ENCODE assay signal across 23 cellular contexts in genomic region chrX:48505481-48505880, GRCh38. TPM values are rescaled to one million over a fixed set of nuclear protein-coding genes. Genes with fewer than 3 reads are reported as not detected.
DNase-seq lines count a peak whose midpoint lies in the region; ATAC-seq, FAIRE-seq and TF ChIP-seq lines count a peak whose summit lies in the region.
"Had no signal": no experiment of that assay in that cellular context is flagged by ENCODE, and none has a peak within 500 bp of the region (broad histone marks: within the 10 kb centered on the region; RNA-seq: fewer than 3 reads in every experiment).

No MANE protein-coding gene starts in this region.

- H3K36me3 Mint-ChIP-seq in endothelial cell (ENCODE audit: low read depth, unreplicated experiment), result no peaks in the 10 kb centered on the region

- CTCF ChIA-PET in K562 (lab: Yijun Ruan, JAX; ENCODE audit: low intra/inter-chr PET ratio), result no interaction called here

- H3K27me3 Mint-ChIP-seq in endothelial cell (ENCODE audit: unreplicated experiment), result peaks cover 3% of the 10 kb centered on the region
- H3K27me3 Mint-ChIP-seq: CD4-positive, CD25-positive, alpha-beta regulatory T cell had no signal

- H3K9ac ChIP-seq in K562 (ENCODE audit: insufficient read depth in 1 of 2, low read depth in 2 of 2, low read length in 2 of 2) (no peak overlapping the region), liver (ENCODE audit: low read depth in 1 of 2, low read length in 2 of 2) (no peak overlapping the region)
- H3K9ac ChIP-seq: GM23248 had no signal

- TF ChIP-seq EP300 in K562 (IDR thresholded peaks at IDR 0.05; ENCODE audit: low read length) (no peak), suprapubic skin (IDR thresholded peaks at IDR 0.05) (no peak)

- BruUV-seq in K562 (replicated peaks; lab: Mats Ljungman, UMichigan), result no TSS peak

- H3K4me3 ChIP-seq in K562, result no peak overlapping the region
- no peak overlapping the region for H3K4me3 ChIP-seq in liver (ENCODE audit: low read depth in 1 of 3, low read length in 3 of 3)
- no peak overlapping the region for H3K4me3 ChIP-seq in suprapubic skin
- H3K4me3 ChIP-seq: GM12878, GM23248, Peyer's patch, SJCRH30 had no signal

- H3K9me3 Mint-ChIP-seq in endothelial cell (ENCODE audit: unreplicated experiment), result no peaks in the 10 kb centered on the region
- H3K9me3 Mint-ChIP-seq: CD4-positive, CD25-positive, alpha-beta regulatory T cell had no signal

- no peak overlapping the region for H3K4me3 Mint-ChIP-seq in endothelial cell (ENCODE audit: unreplicated experiment)
- H3K4me3 Mint-ChIP-seq: H9 had no signal

- H4K20me1 ChIP-seq in K562 (replicated peaks; ENCODE audit: control insufficient read depth, insufficient read depth, low read length), result no peaks in the 10 kb centered on the region

- TF ChIP-seq CTCF in K562 (IDR thresholded peaks at IDR 0.05 in 2 of 3, conservative IDR thresholded peaks at IDR 0.05 in 1 of 3; ENCODE audit: insufficient read depth in 2 of 3, low read depth in 1 of 3, low read length in 3 of 3) (no peak), liver (IDR thresholded peaks at IDR 0.05; ENCODE audit: low read depth, low read length, missing input control) (no peak), endothelial cell (IDR thresholded peaks at IDR 0.05; ENCODE audit: unreplicated experiment) (no peak), suprapubic skin (IDR thresholded peaks at IDR 0.05) (no peak)

- H3K27ac ChIP-seq in K562 (ENCODE audit: extremely low read depth, low read depth, low read length) (no peak overlapping the region), liver (ENCODE audit: low read depth in 1 of 2, low read length in 2 of 2) (no peak overlapping the region), suprapubic skin (no peak overlapping the region)
- H3K27ac ChIP-seq: GM23248, Peyer's patch, SJCRH30 had no signal

- H3K4me2 ChIP-seq in K562 (ENCODE audit: insufficient read depth, low read length), result no peak overlapping the region

- no peaks in the 10 kb centered on the region for H3K9me1 ChIP-seq in K562 (ENCODE audit: control insufficient read depth, insufficient read depth, low read length)

- H3K9me3 ChIP-seq in K562 (replicated peaks; ENCODE audit: control insufficient read depth, insufficient read depth, low read depth, low read length) (no peaks in the 10 kb centered on the region), liver (ENCODE audit: control insufficient read depth in 4 of 4, low read length in 3 of 4) (no peaks in the 10 kb centered on the region), suprapubic skin (no peaks in the 10 kb centered on the region)
- H3K9me3 ChIP-seq: Peyer's patch, SJCRH30 had no signal

- TF ChIP-seq RAD21 in K562 (CRISPR knock-in tag; conservative IDR thresholded peaks at IDR 0.05 in 1 of 2, IDR thresholded peaks at IDR 0.05 in 1 of 2) (no peak), liver (IDR thresholded peaks at IDR 0.05) (no peak)

- no peak for FAIRE-seq in K562 (lab: Jason Lieb, UNC)
- FAIRE-seq: A204.1, GM12878 had no signal

- no peak for ATAC-seq in K562
- ATAC-seq: GM12878 had no signal

- H3K27ac Mint-ChIP-seq in endothelial cell (ENCODE audit: unreplicated experiment), result no peak overlapping the region
- H3K27ac Mint-ChIP-seq: CD4-positive, CD25-positive, alpha-beta regulatory T cell; H9 had no signal

- no peaks in the 10 kb centered on the region for H3K27me3 ChIP-seq in K562 (ENCODE audit: control insufficient read depth in 2 of 2, insufficient read depth in 2 of 2, low read length in 2 of 2)
- no peaks in the 10 kb centered on the region for H3K27me3 ChIP-seq in liver (ENCODE audit: control insufficient read depth in 4 of 4, insufficient read depth in 4 of 4, low read length in 3 of 4)
- H3K27me3 ChIP-seq in suprapubic skin, result no peaks in the 10 kb centered on the region
- H3K27me3 ChIP-seq: Peyer's patch, SJCRH30 had no signal

- no peak for TF ChIP-seq POLR2A in K562 (conservative IDR thresholded peaks at IDR 0.05)
- no peak for TF ChIP-seq POLR2A in suprapubic skin (IDR thresholded peaks at IDR 0.05)

- in situ Hi-C loops in ACHN (cut with HindIII; ENCODE audit: low pct_ligation_motif_present, low pct_unique_long_range_greater_than_20kb, low sequenced_read_pairs) (no loop called here), K562 (cut with MboI) (no loop called here)

- 37% methylated on average over 5 of the region's 5 CpGs for WGBS in K562 (ENCODE audit: insufficient coverage, low coverage, missing lambda C conversion rate)
- 41% methylated on average over 5 of the region's 5 CpGs for WGBS in liver
- WGBS in suprapubic skin, result 80% methylated on average over 5 of the region's 5 CpGs

- intact Hi-C loops in K562 (cut with micrococcal nuclease), result no loop called here

- POLR2A ChIA-PET in K562 (lab: Yijun Ruan, JAX), result no interaction called here

- H3K79me2 ChIP-seq in K562 (ENCODE audit: control insufficient read depth, insufficient read depth, low read length), result peaks cover 5% of the 10 kb centered on the region; the same call in 2 of the 3 replicates

- H3K36me3 ChIP-seq in K562 (ENCODE audit: control insufficient read depth, insufficient read depth, low read length) (no peaks in the 10 kb centered on the region), liver (ENCODE audit: control insufficient read depth in 4 of 4, insufficient read depth in 3 of 4, low read depth in 1 of 4, low read length in 3 of 4) (no peaks in the 10 kb centered on the region), suprapubic skin (no peaks in the 10 kb centered on the region)
- H3K36me3 ChIP-seq: Peyer's patch, SJCRH30 had no signal

- peaks cover 5 to 18% of the 10 kb centered on the region in 2 experiments; a peak in 4 of 5 replicates for H3K4me1 ChIP-seq in K562 (replicated peaks in 1 of 2; ENCODE audit: control insufficient read depth in 2 of 2, insufficient read depth in 2 of 2, low read length in 2 of 2)
- H3K4me1 ChIP-seq in liver (ENCODE audit: control insufficient read depth in 4 of 4, insufficient read depth in 4 of 4, low read length in 3 of 4), result peaks cover 0 to 14% (median 3%) of the 10 kb centered on the region in 4 donors
- peaks cover 11% of the 10 kb centered on the region for H3K4me1 ChIP-seq in suprapubic skin
- H3K4me1 ChIP-seq: SJCRH30 had no signal

- no peaks in the 10 kb centered on the region for H3K4me1 Mint-ChIP-seq in endothelial cell (ENCODE audit: unreplicated experiment)

- DNase-seq in ACHN (peak; percentile 6), MV-4-11 (lab: John Stamatoyannopoulos, UW) (peak; percentile 0), K562 (ENCODE audit: extremely low read depth in 1 of 4, low spot score in 3 of 4) (no peak), NCI-H526 (lab: John Stamatoyannopoulos, UW) (no peak), endothelial cell (ENCODE audit: low spot score) (no peak), DMS53 treated with DMSO at 0.1 percent for 48 hours (lab: John Stamatoyannopoulos, UW; ENCODE audit: unreplicated experiment) (no peak), suprapubic skin (ENCODE audit: low spot score in 2 of 2) (no peak)
- DNase-seq: CD4-positive, CD25-positive, alpha-beta regulatory T cell; DMS79 treated with DMSO at 0.1 percent for 48 hours; GM23248; H9; NCI-H1105; NCI-H1694; NCI-H2081; NCI-H2171; NCI-H345; NCI-H524; NCI-H82; Peyer's patch; SJCRH30 had no signal

- no peak overlapping the region for H2AFZ ChIP-seq in K562 (ENCODE audit: low read depth, low read length)
- H2AFZ ChIP-seq: GM23248 had no signal

RNA-seq across cellular contexts. Expression of gene PORCN, which starts 3.3 kb away (rescaled TPM):
- 9.4 and 19.6 TPM in 2 replicates for total RNA-seq in K562 (2011; cell fraction: chromatin; rRNA removed; ENCODE audit: low replicate concordance)
- 9.3 and 10.8 TPM in 2 replicates for total RNA-seq in K562 (2011; cell fraction: nucleolus; rRNA removed)
- 15.0 and 18.6 TPM in 2 replicates for total RNA-seq in K562 (2011; cell fraction: nucleoplasm; rRNA removed)
- total RNA-seq in K562 (2014; rRNA removed) (2.8 and 4.0 TPM in 2 replicates), K562 (2014; rRNA removed; fragmentation: Illumina TruSeq; extraction: Trizol) (1.9 and 2.0 TPM in 2 replicates), K562 (2015; rRNA removed; fragmentation: Illumina TruSeq; extraction: Trizol) (2.4 and 3.2 TPM in 2 replicates), K562 (2021) (4.4 and 4.7 TPM in 2 replicates), liver (1 to 10 TPM in 1 of 2 donors, under 1 TPM in 1; 0.70 to 2.8 TPM), endothelial cell (ENCODE audit: unreplicated experiment) (9.4 TPM), suprapubic skin (10 to 100 TPM; 16.7 to 34.5 (median 25.8) TPM)
- polyA plus RNA-seq in K562 (2011; rRNA removed) (3.7 and 6.9 TPM in 2 replicates), K562 (2014; fragmentation: Illumina TruSeq; extraction: Trizol) (4.5 and 4.8 TPM in 2 replicates), K562 (2014; fragmentation: Nextera tagmentation; extraction: Ambion mirVana) (under 1 TPM; 0.34 to 0.62 TPM), K562 (2014; rRNA removed) (5.1 TPM in 2 replicates), liver (1 to 10 TPM; 2.8 to 4.9 TPM)
- polyA plus RNA-seq in K562 (2011; cell fraction: cytosol; rRNA removed), result 7.0 and 12.1 TPM in 2 replicates
- polyA plus RNA-seq in K562 (2011; cell fraction: nucleus; rRNA removed), result 18.5 and 23.1 TPM in 2 replicates
- polyA plus RNA-seq in K562 (2012), result 5.0 and 7.8 TPM in 2 replicates
- 2.0 and 2.5 TPM in 2 replicates for polyA minus RNA-seq in K562 (2011; rRNA and poly(A)+ RNA removed)
- 4.1 and 8.1 TPM in 2 replicates for polyA minus RNA-seq in K562 (2011; cell fraction: cytosol; rRNA and poly(A)+ RNA removed)
- 4.7 and 5.3 TPM in 2 replicates for polyA minus RNA-seq in K562 (2011; cell fraction: nucleus; rRNA and poly(A)+ RNA removed)

RNA-seq across cellular contexts. Expression of gene EBP, which starts 16.1 kb away (rescaled TPM):
- 184 and 489 TPM in 2 replicates for total RNA-seq in K562 (2011; cell fraction: chromatin; rRNA removed; ENCODE audit: low replicate concordance)
- 634 and 715 TPM in 2 replicates for total RNA-seq in K562 (2011; cell fraction: nucleolus; rRNA removed)
- total RNA-seq in K562 (2011; cell fraction: nucleoplasm; rRNA removed), result 475 and 527 TPM in 2 replicates
- 244 and 267 TPM in 2 replicates for total RNA-seq in K562 (2014; rRNA removed)
- 242 and 313 TPM in 2 replicates for total RNA-seq in K562 (2014; rRNA removed; fragmentation: Illumina TruSeq; extraction: Trizol)
- 219 and 244 TPM in 2 replicates for total RNA-seq in K562 (2015; rRNA removed; fragmentation: Illumina TruSeq; extraction: Trizol)
- 264 and 278 TPM in 2 replicates for total RNA-seq in K562 (2021)
- polyA plus RNA-seq in K562 (2011; rRNA removed), result 228 and 411 TPM in 2 replicates
- polyA plus RNA-seq in K562 (2011; cell fraction: cytosol; rRNA removed), result 623 and 681 TPM in 2 replicates
- 365 and 432 TPM in 2 replicates for polyA plus RNA-seq in K562 (2011; cell fraction: nucleus; rRNA removed)
- polyA plus RNA-seq in K562 (2012), result 242 and 270 TPM in 2 replicates
- polyA plus RNA-seq in K562 (2014; fragmentation: Illumina TruSeq; extraction: Trizol), result 274 and 307 TPM in 2 replicates
- polyA plus RNA-seq in K562 (2014; fragmentation: Nextera tagmentation; extraction: Ambion mirVana), result 100 to 1,000 TPM; 569 to 987 TPM
- 238 and 281 TPM in 2 replicates for polyA plus RNA-seq in K562 (2014; rRNA removed)
- polyA minus RNA-seq in K562 (2011; rRNA and poly(A)+ RNA removed), result 291 and 319 TPM in 2 replicates
- polyA minus RNA-seq in K562 (2011; cell fraction: cytosol; rRNA and poly(A)+ RNA removed), result 198 and 240 TPM in 2 replicates
- 35.1 and 73.1 TPM in 2 replicates for polyA minus RNA-seq in K562 (2011; cell fraction: nucleus; rRNA and poly(A)+ RNA removed)
- 100 to 1,000 TPM; 304 to 362 TPM for total RNA-seq in liver
- polyA plus RNA-seq in liver, result 100 to 1,000 TPM; 376 to 474 TPM
- 66.0 TPM for total RNA-seq in endothelial cell (ENCODE audit: unreplicated experiment)
- total RNA-seq in suprapubic skin, result 10 to 100 TPM; 43.4 to 82.7 (median 71.9) TPM

RNA-seq across cellular contexts. Expression of gene FTSJ1, which starts 29.5 kb away (rescaled TPM):
- 42.8 and 61.0 TPM in 2 replicates for total RNA-seq in K562 (2011; cell fraction: chromatin; rRNA removed; ENCODE audit: low replicate concordance)
- 58.9 and 60.7 TPM in 2 replicates for total RNA-seq in K562 (2011; cell fraction: nucleolus; rRNA removed)
- 41.1 and 41.9 TPM in 2 replicates for total RNA-seq in K562 (2011; cell fraction: nucleoplasm; rRNA removed)
- total RNA-seq in K562 (2014; rRNA removed) (87.2 and 121 TPM in 2 replicates), K562 (2014; rRNA removed; fragmentation: Illumina TruSeq; extraction: Trizol) (54.7 and 60.1 TPM in 2 replicates), K562 (2015; rRNA removed; fragmentation: Illumina TruSeq; extraction: Trizol) (72.9 and 75.2 TPM in 2 replicates), K562 (2021) (85.0 and 87.3 TPM in 2 replicates), liver (10 to 100 TPM; 13.3 to 21.8 TPM), endothelial cell (ENCODE audit: unreplicated experiment) (38.4 TPM), suprapubic skin (10 to 100 TPM; 27.8 to 54.3 (median 47.9) TPM)
- polyA plus RNA-seq in K562 (2011; rRNA removed) (51.4 and 53.1 TPM in 2 replicates), K562 (2014; fragmentation: Illumina TruSeq; extraction: Trizol) (95.6 and 109 TPM in 2 replicates), K562 (2014; fragmentation: Nextera tagmentation; extraction: Ambion mirVana) (10 to 100 TPM; 12.2 to 17.4 TPM), K562 (2014; rRNA removed) (71.6 and 86.8 TPM in 2 replicates), liver (10 to 100 TPM; 14.3 to 19.6 TPM)
- polyA plus RNA-seq in K562 (2011; cell fraction: cytosol; rRNA removed), result 61.7 and 125 TPM in 2 replicates
- 119 and 153 TPM in 2 replicates for polyA plus RNA-seq in K562 (2011; cell fraction: nucleus; rRNA removed)
- polyA plus RNA-seq in K562 (2012), result 64.0 and 71.6 TPM in 2 replicates
- polyA minus RNA-seq in K562 (2011; rRNA and poly(A)+ RNA removed), result 18.1 and 25.3 TPM in 2 replicates
- 28.1 and 30.3 TPM in 2 replicates for polyA minus RNA-seq in K562 (2011; cell fraction: cytosol; rRNA and poly(A)+ RNA removed)
- polyA minus RNA-seq in K562 (2011; cell fraction: nucleus; rRNA and poly(A)+ RNA removed), result 33.3 and 33.4 TPM in 2 replicates

RNA-seq across cellular contexts. Expression of gene TBC1D25, which starts 34.0 kb away (rescaled TPM):
- total RNA-seq in K562 (2011; cell fraction: chromatin; rRNA removed; ENCODE audit: low replicate concordance), result 11.5 and 26.2 TPM in 2 replicates
- 15.1 and 16.5 TPM in 2 replicates for total RNA-seq in K562 (2011; cell fraction: nucleolus; rRNA removed)
- total RNA-seq in K562 (2011; cell fraction: nucleoplasm; rRNA removed), result 11.6 and 13.7 TPM in 2 replicates
- total RNA-seq in K562 (2014; rRNA removed), result 5.4 and 6.7 TPM in 2 replicates
- total RNA-seq in K562 (2014; rRNA removed; fragmentation: Illumina TruSeq; extraction: Trizol), result 0.87 and 0.96 TPM in 2 replicates
- total RNA-seq in K562 (2015; rRNA removed; fragmentation: Illumina TruSeq; extraction: Trizol), result 1.5 and 2.0 TPM in 2 replicates
- 9.5 and 10.6 TPM in 2 replicates for total RNA-seq in K562 (2021)
- polyA plus RNA-seq in K562 (2011; rRNA removed), result 3.9 and 7.1 TPM in 2 replicates
- 5.5 and 7.5 TPM in 2 replicates for polyA plus RNA-seq in K562 (2011; cell fraction: cytosol; rRNA removed)
- polyA plus RNA-seq in K562 (2011; cell fraction: nucleus; rRNA removed), result 17.3 and 27.4 TPM in 2 replicates
- polyA plus RNA-seq in K562 (2012), result 6.9 and 8.7 TPM in 2 replicates
- 6.1 and 7.5 TPM in 2 replicates for polyA plus RNA-seq in K562 (2014; fragmentation: Illumina TruSeq; extraction: Trizol)
- polyA plus RNA-seq in K562 (2014; fragmentation: Nextera tagmentation; extraction: Ambion mirVana), result under 1 TPM; 0.62 to 0.87 TPM
- polyA plus RNA-seq in K562 (2014; rRNA removed), result 5.4 and 6.2 TPM in 2 replicates
- 3.5 and 3.9 TPM in 2 replicates for polyA minus RNA-seq in K562 (2011; rRNA and poly(A)+ RNA removed)
- polyA minus RNA-seq in K562 (2011; cell fraction: cytosol; rRNA and poly(A)+ RNA removed), result 4.7 and 13.4 TPM in 2 replicates
- 4.3 and 5.7 TPM in 2 replicates for polyA minus RNA-seq in K562 (2011; cell fraction: nucleus; rRNA and poly(A)+ RNA removed)
- 1 to 10 TPM; 3.2 to 3.5 TPM for total RNA-seq in liver
- 1 to 10 TPM; 2.6 to 5.8 TPM for polyA plus RNA-seq in liver
- total RNA-seq in endothelial cell (ENCODE audit: unreplicated experiment), result 12.5 TPM
- total RNA-seq in suprapubic skin, result 10 to 100 TPM; 12.9 to 21.2 (median 17.3) TPM

RNA-seq across cellular contexts. Expression of gene SLC38A5, which starts 35.4 kb away (rescaled TPM):
- 149 and 408 TPM in 2 replicates for total RNA-seq in K562 (2011; cell fraction: chromatin; rRNA removed; ENCODE audit: low replicate concordance)
- 510 and 535 TPM in 2 replicates for total RNA-seq in K562 (2011; cell fraction: nucleolus; rRNA removed)
- total RNA-seq in K562 (2011; cell fraction: nucleoplasm; rRNA removed), result 308 and 339 TPM in 2 replicates
- total RNA-seq in K562 (2014; rRNA removed) (142 and 201 TPM in 2 replicates), K562 (2014; rRNA removed; fragmentation: Illumina TruSeq; extraction: Trizol) (72.6 and 88.6 TPM in 2 replicates), K562 (2015; rRNA removed; fragmentation: Illumina TruSeq; extraction: Trizol) (128 and 129 TPM in 2 replicates), K562 (2021) (213 and 228 TPM in 2 replicates), liver (10 to 100 TPM in 1 of 2 donors, under 1 TPM in 1; 0.25 to 81.3 TPM), endothelial cell (ENCODE audit: unreplicated experiment) (21.7 TPM), suprapubic skin (10 to 100 TPM; 24.2 to 63.0 (median 46.2) TPM)
- polyA plus RNA-seq in K562 (2011; rRNA removed) (163 and 193 TPM in 2 replicates), K562 (2014; fragmentation: Illumina TruSeq; extraction: Trizol) (204 and 238 TPM in 2 replicates), K562 (2014; fragmentation: Nextera tagmentation; extraction: Ambion mirVana) (10 to 100 TPM in 1 of 2 experiments, 1 to 10 TPM in 1; 9.3 to 31.2 TPM), K562 (2014; rRNA removed) (199 and 251 TPM in 2 replicates), liver (under 1 TPM; 0.38 to 0.53 TPM)
- polyA plus RNA-seq in K562 (2011; cell fraction: cytosol; rRNA removed), result 284 and 627 TPM in 2 replicates
- 364 and 581 TPM in 2 replicates for polyA plus RNA-seq in K562 (2011; cell fraction: nucleus; rRNA removed)
- 62.8 and 197 TPM in 2 replicates for polyA plus RNA-seq in K562 (2012)
- 113 and 240 TPM in 2 replicates for polyA minus RNA-seq in K562 (2011; rRNA and poly(A)+ RNA removed)
- polyA minus RNA-seq in K562 (2011; cell fraction: cytosol; rRNA and poly(A)+ RNA removed), result 150 and 177 TPM in 2 replicates
- 42.9 and 49.0 TPM in 2 replicates for polyA minus RNA-seq in K562 (2011; cell fraction: nucleus; rRNA and poly(A)+ RNA removed)

Comparison
In these comparisons a context has a peak if more than half of its experiments do, and no peak if none do; other contexts are left out.
1. DNase-seq: peak in ACHN (single experiment) and MV-4-11 (single experiment); none in K562 (0 of 4), NCI-H526 (0 of 2), endothelial cell (single experiment), DMS53 treated with DMSO at 0.1 percent for 48 hours (single experiment) and suprapubic skin (0 of 2).